8 cellular contexts compared by ENCODE assay signal in genomic region chr1:169348356-169349036, GRCh38. TPM values are rescaled to one million over a fixed set of nuclear protein-coding genes. Genes with fewer than 3 reads are reported as not detected.
DNase-seq lines count a peak whose midpoint lies in the region; ATAC-seq and TF ChIP-seq lines count a peak whose summit lies in the region.

No MANE protein-coding gene starts in this region.

- peaks cover 18% of the 10 kb centered on the region for H3K4me1 Mint-ChIP-seq in activated CD8-positive, alpha-beta T cell treated with anti-CD3 and anti-CD28 coated beads, Interleukin-2, amount 10 ng/mL, durations not matched to agents 7 days and 5 days (ENCODE audit: low read depth)
- peaks cover 2% of the 10 kb centered on the region for H3K4me1 Mint-ChIP-seq in activated naive CD4-positive, alpha-beta T cell treated with anti-CD3 and anti-CD28 coated beads, Interleukin-2, amount 10 ng/mL, durations not matched to agents 7 days and 5 days

- H3K27ac ChIP-seq in A673 (ENCODE audit: low read depth, low read length, poor library complexity, severe bottlenecking) (no peak overlapping the region), suprapubic skin (no peak overlapping the region)

- H3K27ac Mint-ChIP-seq in activated CD8-positive, alpha-beta T cell treated with anti-CD3 and anti-CD28 coated beads, Interleukin-2, amount 10 ng/mL, durations not matched to agents 7 days and 5 days = no peak overlapping the region
- H3K27ac Mint-ChIP-seq in activated naive CD4-positive, alpha-beta T cell treated with anti-CD3 and anti-CD28 coated beads, Interleukin-2, amount 10 ng/mL, durations not matched to agents 7 days and 5 days = no peak overlapping the region

- WGBS in suprapubic skin = 43% methylated on average over 5 of the region's 5 CpGs

- TF ChIP-seq EP300 in suprapubic skin (IDR thresholded peaks at IDR 0.05) = no peak

- H3K9me3 Mint-ChIP-seq in activated CD8-positive, alpha-beta T cell treated with anti-CD3 and anti-CD28 coated beads, Interleukin-2, amount 10 ng/mL, durations not matched to agents 7 days and 5 days (ENCODE audit: insufficient read depth) = no peaks in the 10 kb centered on the region
- H3K9me3 Mint-ChIP-seq in activated naive CD4-positive, alpha-beta T cell treated with anti-CD3 and anti-CD28 coated beads, Interleukin-2, amount 10 ng/mL, durations not matched to agents 7 days and 5 days = no peaks in the 10 kb centered on the region

- no peak for ATAC-seq in activated CD8-positive, alpha-beta T cell treated with anti-CD3 and anti-CD28 coated beads, Interleukin-2, amount 10 ng/mL, durations not matched to agents 7 days and 5 days

- no peak overlapping the region for H3K4me3 Mint-ChIP-seq in activated CD8-positive, alpha-beta T cell treated with anti-CD3 and anti-CD28 coated beads, Interleukin-2, amount 10 ng/mL, durations not matched to agents 7 days and 5 days
- no peak overlapping the region for H3K4me3 Mint-ChIP-seq in activated naive CD4-positive, alpha-beta T cell treated with anti-CD3 and anti-CD28 coated beads, Interleukin-2, amount 10 ng/mL, durations not matched to agents 7 days and 5 days

- DNase-seq in A673 (ENCODE audit: low spot score) (peak; percentile 76), G401 (ENCODE audit: low spot score) (peak; percentile 75), NCI-H2029 (lab: John Stamatoyannopoulos, UW) (peak; percentile 14), iPS-NIHi11 (ENCODE audit: low spot score) (peak; percentile 21), suprapubic skin (ENCODE audit: low spot score in 2 of 2) (no peak)
- peak; percentile 46 for DNase-seq in activated CD8-positive, alpha-beta T cell treated with anti-CD3 and anti-CD28 coated beads, Interleukin-2, amount 10 ng/mL, durations not matched to agents 7 days and 5 days
- no peak for DNase-seq in activated naive CD4-positive, alpha-beta T cell treated with anti-CD3 and anti-CD28 coated beads, Interleukin-2, amount 10 ng/mL, durations not matched to agents 7 days and 5 days
- no peak for DNase-seq in activated CD4-positive, alpha-beta T cell treated with anti-CD3 and anti-CD28 coated beads, Interleukin-2, amount 50 U/mL, for 48 hours

- H3K36me3 Mint-ChIP-seq in activated CD8-positive, alpha-beta T cell treated with anti-CD3 and anti-CD28 coated beads, Interleukin-2, amount 10 ng/mL, durations not matched to agents 7 days and 5 days (ENCODE audit: low read depth) = peaks cover 12% of the 10 kb centered on the region
- H3K36me3 Mint-ChIP-seq in activated naive CD4-positive, alpha-beta T cell treated with anti-CD3 and anti-CD28 coated beads, Interleukin-2, amount 10 ng/mL, durations not matched to agents 7 days and 5 days = peaks cover 1% of the 10 kb centered on the region

- intact Hi-C loops in A673 (cut with micrococcal nuclease; ENCODE audit: unreplicated experiment) = loop anchor here (1.0 to 10.0 kb wide), 6 partner anchors 214 to 1004 kb away; partner anchors contain the start of gene ATP1B1

- in situ Hi-C loops in G401 (cut with HindIII; ENCODE audit: low sequenced_read_pairs) = no loop called here

- POLR2A ChIA-PET in A673 (lab: Charles Lee; ENCODE audit: low non-redundant PET) = no interaction called here
- POLR2A ChIA-PET in activated CD8-positive, alpha-beta T cell treated with anti-CD3 and anti-CD28 coated beads, Interleukin-2, amount 10 ng/mL, durations not matched to agents 7 days and 5 days (lab: Charles Lee) = interaction anchor here (1.1 kb wide), 1 partner anchor 20 kb away, joined by 3 read pairs; the partner anchor contains the start of gene BLZF1

- no peaks in the 10 kb centered on the region for H3K4me1 ChIP-seq in A673 (ENCODE audit: insufficient read depth, low read length, poor library complexity, severe bottlenecking)
- H3K4me1 ChIP-seq in suprapubic skin = no peaks in the 10 kb centered on the region

- TF ChIP-seq POLR2A in suprapubic skin (IDR thresholded peaks at IDR 0.05) = no peak

- no peaks in the 10 kb centered on the region for H3K27me3 Mint-ChIP-seq in activated CD8-positive, alpha-beta T cell treated with anti-CD3 and anti-CD28 coated beads, Interleukin-2, amount 10 ng/mL, durations not matched to agents 7 days and 5 days (ENCODE audit: low read depth)
- H3K27me3 Mint-ChIP-seq in activated naive CD4-positive, alpha-beta T cell treated with anti-CD3 and anti-CD28 coated beads, Interleukin-2, amount 10 ng/mL, durations not matched to agents 7 days and 5 days = peaks cover 4% of the 10 kb centered on the region

- no TSS peak for BruUV-seq in A673 (replicated peaks; lab: Mats Ljungman, UMichigan)

- TF ChIP-seq CTCF in A673 (conservative IDR thresholded peaks at IDR 0.05; ENCODE audit: low read depth, low read length) (peak; percentile 83), suprapubic skin (IDR thresholded peaks at IDR 0.05) (peak; percentile 52 to 79)

- no peaks in the 10 kb centered on the region for H3K36me3 ChIP-seq in A673 (ENCODE audit: insufficient read depth, low read length, poor library complexity, severe bottlenecking)
- no peaks in the 10 kb centered on the region for H3K36me3 ChIP-seq in suprapubic skin

- no peaks in the 10 kb centered on the region for H3K9me3 ChIP-seq in A673 (ENCODE audit: low read depth, low read length, poor library complexity, severe bottlenecking)
- no peaks in the 10 kb centered on the region for H3K9me3 ChIP-seq in suprapubic skin

- CTCF ChIA-PET in A673 (lab: Charles Lee) = interaction anchor here (0.6 to 3.2 kb wide), 8 partner anchors 131 to 745 kb away, joined by 3 to 28 read pairs (median 4); no protein-coding TSS in a partner anchor
- CTCF ChIA-PET in activated CD8-positive, alpha-beta T cell treated with anti-CD3 and anti-CD28 coated beads, Interleukin-2, amount 10 ng/mL, durations not matched to agents 7 days and 5 days (lab: Charles Lee) = interaction anchor here (0.6 to 7.2 kb wide), 45 partner anchors 9 to 1188 kb away, joined by 3 to 88 read pairs (median 4); partner anchors contain the start of genes BLZF1 and NME7
- CTCF ChIA-PET in activated naive CD4-positive, alpha-beta T cell treated with anti-CD3 and anti-CD28 coated beads, Interleukin-2, amount 10 ng/mL, durations not matched to agents 7 days and 5 days (lab: Charles Lee) = interaction anchor here (0.8 to 6.3 kb wide), 17 partner anchors 9 to 1006 kb away, joined by 3 to 79 read pairs (median 6); partner anchors contain the start of genes BLZF1, CCDC181 and NME7

- H3K27me3 ChIP-seq in A673 (replicated peaks; ENCODE audit: insufficient read depth, low read depth, low read length, poor library complexity) = no peaks in the 10 kb centered on the region
- no peaks in the 10 kb centered on the region for H3K27me3 ChIP-seq in suprapubic skin

- H3K4me3 ChIP-seq in A673 (ENCODE audit: low read depth, low read length, poor library complexity, severe bottlenecking) (no peak overlapping the region), suprapubic skin (no peak overlapping the region)

RNA-seq across cellular contexts. Expression of gene NME7, which starts 19.1 kb away (rescaled TPM):
- 26.4 and 34.2 TPM in 2 replicates for total RNA-seq in A673 (2021)
- total RNA-seq in G401 (2014; rRNA removed; shearing (Covaris generic)) = 11.9 and 15.4 TPM in 2 replicates
- 10 to 100 TPM; 20.9 to 23.2 TPM for total RNA-seq in activated CD8-positive, alpha-beta T cell treated with anti-CD3 and anti-CD28 coated beads, Interleukin-2, amount 10 ng/mL, durations not matched to agents 7 days and 5 days
- 10 to 100 TPM in 3 of 4 donors, 1 to 10 TPM in 1; 9.5 to 13.9 (median 11.7) TPM for total RNA-seq in suprapubic skin

RNA-seq across cellular contexts. Expression of gene BLZF1, which starts 19.5 kb away (rescaled TPM):
- total RNA-seq in A673 (2021) = 20.3 and 22.5 TPM in 2 replicates
- 15.7 and 20.4 TPM in 2 replicates for total RNA-seq in G401 (2014; rRNA removed; shearing (Covaris generic))
- total RNA-seq in activated CD8-positive, alpha-beta T cell treated with anti-CD3 and anti-CD28 coated beads, Interleukin-2, amount 10 ng/mL, durations not matched to agents 7 days and 5 days = 10 to 100 TPM; 33.9 to 34.1 TPM
- total RNA-seq in suprapubic skin = 10 to 100 TPM; 16.3 to 26.5 (median 25.9) TPM

Comparison
In these comparisons a context has a peak if more than half of its experiments do, and no peak if none do; other contexts are left out.
1. DNase-seq: peak in A673 (single experiment), G401 (single experiment), NCI-H2029 (single experiment), activated CD8-positive, alpha-beta T cell treated with anti-CD3 and anti-CD28 coated beads, Interleukin-2, amount 10 ng/mL, durations not matched to agents 7 days and 5 days (single experiment) and iPS-NIHi11 (single experiment); none in suprapubic skin (0 of 2), activated naive CD4-positive, alpha-beta T cell treated with anti-CD3 and anti-CD28 coated beads, Interleukin-2, amount 10 ng/mL, durations not matched to agents 7 days and 5 days (single experiment) and activated CD4-positive, alpha-beta T cell treated with anti-CD3 and anti-CD28 coated beads, Interleukin-2, amount 50 U/mL, for 48 hours (0 of 2).